ENCODE assay signal across 21 cellular contexts in genomic region chr9:133476941-133477340, GRCh38. TPM values are rescaled to one million over a fixed set of nuclear protein-coding genes. Genes with fewer than 3 reads are reported as not detected.
"Had no signal": no experiment of that assay in that cellular context is flagged by ENCODE, and none has a peak within 500 bp of the region (broad histone marks: within the 10 kb centered on the region; RNA-seq: fewer than 3 reads in every experiment).

No MANE protein-coding gene starts in this region.

- ATAC-seq: stimulated activated naive CD8-positive, alpha-beta T cell treated with anti-CD3 and anti-CD28 coated beads, Interleukin-15, amount 100 ng/mL, for 72 hours had no signal

- H3K36me3 ChIP-seq: adrenal gland, upper lobe of right lung had no signal

- H3K9me3 ChIP-seq: adrenal gland, testis, upper lobe of right lung had no signal

- DNase-seq: activated CD4-positive, alpha-beta T cell treated with anti-CD3 and anti-CD28 coated beads, Interleukin-2, amount 50 U/mL, for 1 hour; activated naive CD4-positive, alpha-beta T cell treated with anti-CD3 and anti-CD28 coated beads, Interleukin-2, amount 10 ng/mL, durations not matched to agents 7 days and 5 days; adrenal gland; central memory CD4-positive, alpha-beta T cell; effector memory CD4-positive, alpha-beta T cell; midbrain; naive thymus-derived CD4-positive, alpha-beta T cell; stimulated activated CD4-positive, alpha-beta T cell treated with anti-CD3 and anti-CD28 coated beads, Interleukin-15, amount 100 ng/mL, for 24 hours; stimulated activated CD4-positive, alpha-beta T cell treated with anti-CD3 and anti-CD28 coated beads, Interleukin-4, amount 100 ng/mL, for 24 hours; stimulated activated naive CD8-positive, alpha-beta T cell treated with anti-CD3 and anti-CD28 coated beads, Interleukin-15, amount 100 ng/mL, for 72 hours; T-helper 2 cell; testis; upper lobe of right lung had no signal

- H3K27me3 ChIP-seq: adrenal gland, testis, upper lobe of right lung had no signal

- H3K4me3 ChIP-seq: adrenal gland, coronary artery, testis, upper lobe of right lung had no signal

- H3K27ac ChIP-seq: adrenal gland, coronary artery, testis, upper lobe of right lung had no signal

RNA-seq across cellular contexts. Expression of gene MYMK, which starts 47.8 kb away (rescaled TPM):
- total RNA-seq: activated T-helper 2 cell treated with anti-CD3 and anti-CD28 coated beads, Interferon-gamma antibody, Interleukin-2, Interleukin-4, amounts not matched to agents 10 μg/mL and 5 μg/mL and 100 μg/mL, durations not matched to agents 14 hours and 24 hours and 36 hours; adrenal gland; fibroblast of lung; frontal cortex; kidney epithelial cell; lower leg skin; naive thymus-derived CD4-positive, alpha-beta T cell; osteoblast; pulmonary artery endothelial cell; testis; upper lobe of right lung had no signal
- polyA plus RNA-seq: adrenal gland; fibroblast of lung; naive thymus-derived CD4-positive, alpha-beta T cell had no signal

RNA-seq across cellular contexts. Expression of gene ADAMTSL2, which starts 57.6 kb away (rescaled TPM):
- total RNA-seq: activated T-helper 2 cell treated with anti-CD3 and anti-CD28 coated beads, Interferon-gamma antibody, Interleukin-2, Interleukin-4, amounts not matched to agents 10 μg/mL and 5 μg/mL and 100 μg/mL, durations not matched to agents 14 hours and 24 hours and 36 hours; pulmonary artery endothelial cell had no signal
